ENCODE assay signal across 19 cellular contexts in the genomic region with DNA sequence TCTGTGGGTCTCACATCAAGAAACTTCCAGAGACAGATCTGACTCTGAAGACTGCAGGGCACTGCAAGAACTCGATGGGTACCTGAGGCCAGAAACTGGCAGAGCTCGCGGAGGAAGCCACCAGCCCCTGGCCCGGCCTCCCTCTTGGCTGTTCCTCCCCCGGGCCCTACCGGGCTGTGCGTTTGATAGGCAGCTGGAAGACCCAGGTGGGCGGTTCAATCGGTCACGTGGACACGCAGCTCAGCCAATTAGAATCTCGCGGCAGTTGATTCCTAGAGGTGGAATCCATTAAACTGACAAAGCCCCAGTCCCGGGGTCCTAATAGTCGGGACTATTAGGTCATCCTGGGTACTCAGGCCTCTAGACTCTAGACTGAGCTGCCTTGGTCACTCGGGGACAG.
DNase-seq lines count a peak whose midpoint lies in the region; ATAC-seq lines count a peak whose summit lies in the region.
"Had no signal": no experiment of that assay in that cellular context is flagged by ENCODE, and none has a peak within 500 bp of the region (broad histone marks: within the 10 kb centered on the region; RNA-seq: fewer than 3 reads in every experiment).

No MANE protein-coding gene starts in this region.

- H2BK5ac ChIP-seq in neuronal stem cell (ENCODE audit: low read length) = peak overlapping the region; percentile 35

- H3K14ac ChIP-seq in neuronal stem cell (ENCODE audit: low read length) = no peak overlapping the region

- H3K4ac ChIP-seq in neuronal stem cell (ENCODE audit: low read length) = no peak overlapping the region

- no peaks in the 10 kb centered on the region for H3K4me1 ChIP-seq in neuronal stem cell (ENCODE audit: control insufficient read depth in 2 of 2, insufficient read depth in 1 of 2, low read depth in 1 of 2, low read length in 2 of 2)
- H3K4me1 ChIP-seq: BE2C, HAP-1 had no signal

- H3K27me3 ChIP-seq in H7 (ENCODE audit: control insufficient read depth, insufficient read depth, low read length) (no peaks in the 10 kb centered on the region), neuronal stem cell (ENCODE audit: control insufficient read depth in 3 of 3, insufficient read depth in 3 of 3, low read depth in 1 of 3, low read length in 3 of 3) (peaks cover 0 to 11% (median 2%) of the 10 kb centered on the region in 3 experiments)

- H3K4me2 ChIP-seq in neuronal stem cell (ENCODE audit: insufficient read depth, low read length, poor library complexity, severe bottlenecking) = no peak overlapping the region

- no peak overlapping the region for H3K23ac ChIP-seq in neuronal stem cell (ENCODE audit: low read depth, low read length, poor library complexity)

- no peak overlapping the region for H2AFZ ChIP-seq in neuronal stem cell (ENCODE audit: low read length)

- no peak overlapping the region for H2BK120ac ChIP-seq in neuronal stem cell (ENCODE audit: low read depth, low read length)

- H3K9ac ChIP-seq in neuronal stem cell (ENCODE audit: low read depth, low read length, poor library complexity) = no peak overlapping the region

- DNase-seq in H7 = peak; percentile 42
- DNase-seq in HT1080 (ENCODE audit: low read depth) = peak; percentile 39
- peak; percentile 23 for DNase-seq in SHP77 treated with DMSO at 0.1 percent for 48 hours (lab: John Stamatoyannopoulos, UW)
- DNase-seq in neuronal stem cell (ENCODE audit: low spot score) = no peak
- DNase-seq in dermis blood vessel endothelial cell = no peak
- no peak for DNase-seq in GM19238 (ENCODE audit: insufficient read length, low spot score)
- DNase-seq: ACHN; BE2C; C1 segment of cervical spinal cord; CD4-positive, CD25-positive, alpha-beta regulatory T cell; CD8-positive, alpha-beta memory T cell; COR-L47; DMS 273 treated with DMSO at 0.1 percent for 48 hours; DMS53; DND-41; EL had no signal

- H2BK15ac ChIP-seq in neuronal stem cell (ENCODE audit: low read length) = no peak overlapping the region

- no peak overlapping the region for H4K91ac ChIP-seq in neuronal stem cell (ENCODE audit: low read depth, low read length, poor library complexity)

- H3K79me1 ChIP-seq in neuronal stem cell (ENCODE audit: low read depth, low read length) = no peaks in the 10 kb centered on the region

- H3K27ac ChIP-seq in neuronal stem cell (replicated peaks; ENCODE audit: low read length) = no peak overlapping the region

- H4K8ac ChIP-seq in neuronal stem cell (ENCODE audit: low read depth, low read length) = no peak overlapping the region

- no peak overlapping the region for H2AK5ac ChIP-seq in neuronal stem cell (ENCODE audit: low read depth, low read length)

- no peak overlapping the region for H3K18ac ChIP-seq in neuronal stem cell (ENCODE audit: low read length)

- no peak overlapping the region for H2BK12ac ChIP-seq in neuronal stem cell (ENCODE audit: low read length)

- no CpG with 5 or more reads among the region's 16 CpGs for WGBS in neuronal stem cell (ENCODE audit: extremely low coverage in 2 of 2, insufficient read length in 2 of 2, insufficient replicate concordance in 1 of 2), 2 donors

- H3K4me3 ChIP-seq in H7 (ENCODE audit: insufficient read depth, low read depth, low read length) = no peak overlapping the region
- H3K4me3 ChIP-seq in neuronal stem cell (ENCODE audit: low read length in 2 of 2) = no peak overlapping the region
- H3K4me3 ChIP-seq: GM12878, HAP-1 had no signal

- H3K36me3 ChIP-seq in H7 (replicated peaks; ENCODE audit: control insufficient read depth, insufficient read depth, low read length) (no peaks in the 10 kb centered on the region), neuronal stem cell (replicated peaks in 1 of 2; ENCODE audit: control insufficient read depth in 2 of 2, insufficient read depth in 2 of 2, low read length in 2 of 2) (no peaks in the 10 kb centered on the region)
- H3K36me3 ChIP-seq: BE2C, HAP-1 had no signal

- H3K9me3 ChIP-seq in neuronal stem cell (replicated peaks in 1 of 2; ENCODE audit: control insufficient read depth in 2 of 2, insufficient read depth in 1 of 2, low read depth in 1 of 2, low read length in 2 of 2) = no peaks in the 10 kb centered on the region
- H3K9me3 ChIP-seq: BE2C, HAP-1 had no signal

- ATAC-seq in HG03196 (IDR thresholded peaks at IDR 0.05; ENCODE audit: unreplicated experiment) = no peak
- ATAC-seq: GM12878 had no signal

Comparison
In these comparisons a context has a peak if more than half of its experiments do, and no peak if none do; other contexts are left out.
1. DNase-seq: peak in H7 (single experiment), HT1080 (single experiment) and SHP77 treated with DMSO at 0.1 percent for 48 hours (single experiment); none in neuronal stem cell (single experiment), dermis blood vessel endothelial cell (single experiment) and GM19238 (single experiment).